ENCODE assay signal across 26 cellular contexts in the genomic region with DNA sequence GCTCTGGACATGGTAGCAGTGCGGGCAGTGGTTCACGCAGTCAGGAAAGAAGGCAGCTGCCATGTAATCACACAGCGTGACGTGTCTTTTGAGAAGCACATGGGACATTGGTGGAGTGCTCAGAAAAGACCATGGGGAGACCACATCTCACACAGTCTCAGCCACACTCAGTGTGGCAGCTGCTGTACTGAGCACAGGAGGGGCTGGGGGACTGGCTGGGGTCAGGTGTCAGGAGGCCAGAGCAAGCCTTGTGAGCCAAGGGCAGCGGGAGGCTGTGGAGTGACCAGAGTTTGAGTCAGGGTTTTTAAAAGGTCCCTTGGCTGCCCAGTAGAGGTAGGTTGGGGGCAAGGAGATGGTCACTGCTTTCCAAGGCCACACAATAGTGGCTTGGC. TPM values are rescaled to one million over a fixed set of nuclear protein-coding genes. Genes with fewer than 3 reads are reported as not detected.
DNase-seq lines count a peak whose midpoint lies in the region; ATAC-seq and TF ChIP-seq lines count a peak whose summit lies in the region.
"Had no signal": no experiment of that assay in that cellular context is flagged by ENCODE, and none has a peak within 500 bp of the region (broad histone marks: within the 10 kb centered on the region; RNA-seq: fewer than 3 reads in every experiment).

No MANE protein-coding gene starts in this region.

- intact Hi-C loops in activated CD4-positive, alpha-beta T cell treated with anti-CD3 and anti-CD28 coated beads, Interleukin-2, amount 10 ng/mL, durations not matched to agents 24 days and 14 days (cut with micrococcal nuclease) = no loop called here
- intact Hi-C loops in activated T-helper 2 cell treated with anti-CD3 and anti-CD28 coated beads, Interferon-gamma antibody, Interleukin-2, Interleukin-4, amounts not matched to agents 10 μg/mL and 5 μg/mL and 100 μg/mL, durations not matched to agents 14 hours and 24 hours and 36 hours (cut with micrococcal nuclease) = no loop called here
- intact Hi-C loops in psoas muscle (cut with DNase I) = no loop called here

- 78 to 92% (median 88%) methylated on average over 5 of the region's 5 CpGs for WGBS in psoas muscle, 3 donors

- peak overlapping the region in 1 of 11 experiments; percentile 14; a peak in 1 of 22 replicates for H3K9ac ChIP-seq in BLaER1 treated with 17β-estradiol and CSF1 and Interleukin-3, amounts not matched to agents 10 nM and 100 nM

- TF ChIP-seq CTCF in nephron progenitor cell (IDR thresholded peaks at IDR 0.05) = no peak
- TF ChIP-seq CTCF in omental fat pad (IDR thresholded peaks at IDR 0.05) = no peak
- no peak for TF ChIP-seq CTCF in psoas muscle (IDR thresholded peaks at IDR 0.05)

- peaks cover 0 to 21% (median 16%) of the 10 kb centered on the region in 10 experiments; a peak in 16 of 20 replicates for H3K4me1 ChIP-seq in BLaER1 treated with 17β-estradiol and CSF1 and Interleukin-3, amounts not matched to agents 10 nM and 100 nM
- no peaks in the 10 kb centered on the region for H3K4me1 ChIP-seq in psoas muscle
- H3K4me1 ChIP-seq: esophagus squamous epithelium, gastrocnemius medialis, sigmoid colon had no signal

- H3K4me2 ChIP-seq in BLaER1 treated with 17β-estradiol and CSF1 and Interleukin-3, amounts not matched to agents 10 nM and 100 nM = peak overlapping the region in 8 of 11 experiments; percentile 47 to 75 (median 66); a peak in 16 of 22 replicates
- H3K4me2 ChIP-seq: hepatocyte, PC-9 had no signal

- peaks cover 0 to 96% (median 71%) of the 10 kb centered on the region in 11 experiments; a peak in 18 of 22 replicates for H3K36me3 ChIP-seq in BLaER1 treated with 17β-estradiol and CSF1 and Interleukin-3, amounts not matched to agents 10 nM and 100 nM
- no peaks in the 10 kb centered on the region for H3K36me3 ChIP-seq in psoas muscle (ENCODE audit: insufficient read depth in 1 of 2, low read depth in 1 of 2)
- H3K36me3 ChIP-seq: esophagus squamous epithelium, gastrocnemius medialis, sigmoid colon had no signal

- H3K9me3 Mint-ChIP-seq in activated CD4-positive, alpha-beta T cell treated with anti-CD3 and anti-CD28 coated beads, Interleukin-2, amount 10 ng/mL, durations not matched to agents 24 days and 14 days = no peaks in the 10 kb centered on the region
- H3K9me3 Mint-ChIP-seq in activated T-helper 2 cell treated with anti-CD3 and anti-CD28 coated beads, Interferon-gamma antibody, Interleukin-2, Interleukin-4, amounts not matched to agents 10 μg/mL and 5 μg/mL and 100 μg/mL, durations not matched to agents 14 hours and 24 hours and 36 hours = no peaks in the 10 kb centered on the region
- no peaks in the 10 kb centered on the region for H3K9me3 Mint-ChIP-seq in nephron progenitor cell
- H3K9me3 Mint-ChIP-seq: naive B cell had no signal

- 0 out of 22 replicates have a peak overlapping the region, but pooled peaks of 1 of the 11 experiments have one; percentile 6 for H3K27ac ChIP-seq in BLaER1 treated with 17β-estradiol and CSF1 and Interleukin-3, amounts not matched to agents 10 nM and 100 nM
- no peak overlapping the region for H3K27ac ChIP-seq in psoas muscle
- H3K27ac ChIP-seq: esophagus squamous epithelium, gastrocnemius medialis, hepatocyte, PC-9, sigmoid colon had no signal

- H3K9me3 ChIP-seq in BLaER1 treated with 17β-estradiol and CSF1 and Interleukin-3, amounts not matched to agents 10 nM and 100 nM (replicated peaks in 1 of 11) = no peaks in the 10 kb centered on the region
- H3K9me3 ChIP-seq in psoas muscle = no peaks in the 10 kb centered on the region
- H3K9me3 ChIP-seq: esophagus squamous epithelium, gastrocnemius medialis, sigmoid colon had no signal

- ATAC-seq in omental fat pad (ENCODE audit: low FRiP score) = no peak
- ATAC-seq in psoas muscle = no peak
- ATAC-seq: activated CD4-positive, CD25-positive, alpha-beta regulatory T cell treated with anti-CD3 and anti-CD28 coated beads, Interleukin-2, amount 50 U/mL, for 24 hours; gastrocnemius medialis had no signal

- H3K27me3 ChIP-seq in BLaER1 treated with 17β-estradiol and CSF1 and Interleukin-3, amounts not matched to agents 10 nM and 100 nM = no peaks in the 10 kb centered on the region
- H3K27me3 ChIP-seq in psoas muscle (ENCODE audit: insufficient read depth in 3 of 3, low read length in 2 of 3) = no peaks in the 10 kb centered on the region
- H3K27me3 ChIP-seq: esophagus squamous epithelium, gastrocnemius medialis, hepatocyte, sigmoid colon had no signal

- peaks cover 0 to 22% (median 0%) of the 10 kb centered on the region in 11 experiments; a peak in 7 of 22 replicates for H4K20me1 ChIP-seq in BLaER1 treated with 17β-estradiol and CSF1 and Interleukin-3, amounts not matched to agents 10 nM and 100 nM

- peaks cover 32% of the 10 kb centered on the region for H3K36me3 Mint-ChIP-seq in activated CD4-positive, alpha-beta T cell treated with anti-CD3 and anti-CD28 coated beads, Interleukin-2, amount 10 ng/mL, durations not matched to agents 24 days and 14 days (ENCODE audit: low read depth)
- H3K36me3 Mint-ChIP-seq in activated T-helper 2 cell treated with anti-CD3 and anti-CD28 coated beads, Interferon-gamma antibody, Interleukin-2, Interleukin-4, amounts not matched to agents 10 μg/mL and 5 μg/mL and 100 μg/mL, durations not matched to agents 14 hours and 24 hours and 36 hours (ENCODE audit: low read depth) = peaks cover 46% of the 10 kb centered on the region
- no peaks in the 10 kb centered on the region for H3K36me3 Mint-ChIP-seq in nephron progenitor cell (ENCODE audit: low read depth)
- H3K36me3 Mint-ChIP-seq: naive B cell had no signal

- no peak overlapping the region for H3K4me3 ChIP-seq in BLaER1 treated with 17β-estradiol and CSF1 and Interleukin-3, amounts not matched to agents 10 nM and 100 nM
- H3K4me3 ChIP-seq in psoas muscle = no peak overlapping the region
- H3K4me3 ChIP-seq: esophagus squamous epithelium, gastrocnemius medialis, hepatocyte, PC-9, sigmoid colon had no signal

- H3K4me1 Mint-ChIP-seq in activated CD4-positive, alpha-beta T cell treated with anti-CD3 and anti-CD28 coated beads, Interleukin-2, amount 10 ng/mL, durations not matched to agents 24 days and 14 days = peaks cover 24% of the 10 kb centered on the region
- H3K4me1 Mint-ChIP-seq in activated T-helper 2 cell treated with anti-CD3 and anti-CD28 coated beads, Interferon-gamma antibody, Interleukin-2, Interleukin-4, amounts not matched to agents 10 μg/mL and 5 μg/mL and 100 μg/mL, durations not matched to agents 14 hours and 24 hours and 36 hours (ENCODE audit: low read depth) = peaks cover 14% of the 10 kb centered on the region
- H3K4me1 Mint-ChIP-seq in nephron progenitor cell = peaks cover 12% of the 10 kb centered on the region

- peak overlapping the region; percentile 51 for H3K4me3 Mint-ChIP-seq in activated CD4-positive, alpha-beta T cell treated with anti-CD3 and anti-CD28 coated beads, Interleukin-2, amount 10 ng/mL, durations not matched to agents 24 days and 14 days
- no peak overlapping the region for H3K4me3 Mint-ChIP-seq in activated T-helper 2 cell treated with anti-CD3 and anti-CD28 coated beads, Interferon-gamma antibody, Interleukin-2, Interleukin-4, amounts not matched to agents 10 μg/mL and 5 μg/mL and 100 μg/mL, durations not matched to agents 14 hours and 24 hours and 36 hours (ENCODE audit: low read depth)
- H3K4me3 Mint-ChIP-seq in nephron progenitor cell = no peak overlapping the region

- no peaks in the 10 kb centered on the region for H3K27me3 Mint-ChIP-seq in activated CD4-positive, alpha-beta T cell treated with anti-CD3 and anti-CD28 coated beads, Interleukin-2, amount 10 ng/mL, durations not matched to agents 24 days and 14 days
- no peaks in the 10 kb centered on the region for H3K27me3 Mint-ChIP-seq in activated T-helper 2 cell treated with anti-CD3 and anti-CD28 coated beads, Interferon-gamma antibody, Interleukin-2, Interleukin-4, amounts not matched to agents 10 μg/mL and 5 μg/mL and 100 μg/mL, durations not matched to agents 14 hours and 24 hours and 36 hours (ENCODE audit: low read depth)
- H3K27me3 Mint-ChIP-seq in nephron progenitor cell (ENCODE audit: low read depth, poor library complexity) = peaks cover 3% of the 10 kb centered on the region
- H3K27me3 Mint-ChIP-seq: naive B cell had no signal

- H3K27ac Mint-ChIP-seq in activated CD4-positive, alpha-beta T cell treated with anti-CD3 and anti-CD28 coated beads, Interleukin-2, amount 10 ng/mL, durations not matched to agents 24 days and 14 days = peak overlapping the region; percentile 39
- peak overlapping the region; percentile 70 for H3K27ac Mint-ChIP-seq in activated T-helper 2 cell treated with anti-CD3 and anti-CD28 coated beads, Interferon-gamma antibody, Interleukin-2, Interleukin-4, amounts not matched to agents 10 μg/mL and 5 μg/mL and 100 μg/mL, durations not matched to agents 14 hours and 24 hours and 36 hours
- H3K27ac Mint-ChIP-seq in nephron progenitor cell = peak overlapping the region; percentile 90
- H3K27ac Mint-ChIP-seq: naive B cell had no signal

- no peak for DNase-seq in activated CD4-positive, alpha-beta T cell treated with anti-CD3 and anti-CD28 coated beads, Interleukin-2, amount 10 ng/mL, durations not matched to agents 24 days and 14 days
- DNase-seq in activated CD4-positive, alpha-beta T cell treated with anti-CD3 and anti-CD28 coated beads for 4 hours = no peak
- no peak for DNase-seq in activated T-helper 2 cell treated with anti-CD3 and anti-CD28 coated beads, Interferon-gamma antibody, Interleukin-2, Interleukin-4, amounts not matched to agents 10 μg/mL and 5 μg/mL and 100 μg/mL, durations not matched to agents 14 hours and 24 hours and 36 hours (ENCODE audit: low spot score)
- no peak for DNase-seq in nephron progenitor cell
- DNase-seq in omental fat pad (ENCODE audit: low spot score) = no peak
- DNase-seq in psoas muscle = no peak
- DNase-seq in superior temporal gyrus (ENCODE audit: extremely low spot score) = no peak
- DNase-seq: activated gamma-delta T cell; cortex of kidney; DMS53; esophagus squamous epithelium; gastrocnemius medialis; GF-D8; mesendoderm; naive B cell; NCI-H146; NCI-H510A treated with DMSO at 0.1 percent for 48 hours; PC-9; sigmoid colon; stimulated activated CD4-positive, alpha-beta T cell treated with anti-CD3 and anti-CD28 coated beads, Interleukin-15, amount 100 ng/mL, for 24 hours; trophoblast cell had no signal

RNA-seq across cellular contexts. Expression of gene CLDN5, which starts 18.5 kb away (rescaled TPM):
- total RNA-seq in activated CD4-positive, alpha-beta T cell treated with anti-CD3 and anti-CD28 coated beads, Interleukin-2, amount 10 ng/mL, durations not matched to agents 24 days and 14 days = 0.44 and 0.71 TPM in 2 replicates
- total RNA-seq in activated T-helper 2 cell treated with anti-CD3 and anti-CD28 coated beads, Interferon-gamma antibody, Interleukin-2, Interleukin-4, amounts not matched to agents 10 μg/mL and 5 μg/mL and 100 μg/mL, durations not matched to agents 14 hours and 24 hours and 36 hours = 1.2 and 1.5 TPM in 2 replicates
- 100 to 1,000 TPM in 2 of 4 donors, 10 to 100 TPM in 2; 67.6 to 367 (median 162) TPM for total RNA-seq in omental fat pad
- total RNA-seq in psoas muscle = 10 to 100 TPM; 23.0 to 57.2 (median 35.5) TPM
- polyA plus RNA-seq in psoas muscle = 100 to 1,000 TPM in 2 of 3 donors, 10 to 100 TPM in 1; 25.4 to 138 (median 103) TPM
- total RNA-seq: A172, HT-29, PC-9 had no signal

RNA-seq across cellular contexts. Expression of gene CDC45, which starts 26.0 kb away (rescaled TPM):
- total RNA-seq in activated CD4-positive, alpha-beta T cell treated with anti-CD3 and anti-CD28 coated beads, Interleukin-2, amount 10 ng/mL, durations not matched to agents 24 days and 14 days = 121 and 123 TPM in 2 replicates
- 101 and 108 TPM in 2 replicates for total RNA-seq in activated T-helper 2 cell treated with anti-CD3 and anti-CD28 coated beads, Interferon-gamma antibody, Interleukin-2, Interleukin-4, amounts not matched to agents 10 μg/mL and 5 μg/mL and 100 μg/mL, durations not matched to agents 14 hours and 24 hours and 36 hours
- 1 to 10 TPM in 2 of 4 donors, under 1 TPM in 1, not detected in 1; 0.95 to 1.4 (median 1.2) TPM for total RNA-seq in omental fat pad
- total RNA-seq in psoas muscle = under 1 TPM in 2 of 4 donors, not detected in 2; 0.50 to 0.71 TPM
- polyA plus RNA-seq in psoas muscle = under 1 TPM; 0.30 to 0.77 (median 0.73) TPM

RNA-seq across cellular contexts. Expression of gene UFD1, which starts 26.7 kb away (rescaled TPM):
- 96.2 and 99.9 TPM in 2 replicates for total RNA-seq in activated CD4-positive, alpha-beta T cell treated with anti-CD3 and anti-CD28 coated beads, Interleukin-2, amount 10 ng/mL, durations not matched to agents 24 days and 14 days
- 103 and 110 TPM in 2 replicates for total RNA-seq in activated T-helper 2 cell treated with anti-CD3 and anti-CD28 coated beads, Interferon-gamma antibody, Interleukin-2, Interleukin-4, amounts not matched to agents 10 μg/mL and 5 μg/mL and 100 μg/mL, durations not matched to agents 14 hours and 24 hours and 36 hours
- total RNA-seq in omental fat pad (10 to 100 TPM; 32.3 to 47.5 (median 40.3) TPM), psoas muscle (10 to 100 TPM; 44.3 to 97.4 (median 58.4) TPM)
- 100 to 1,000 TPM in 2 of 3 donors, 10 to 100 TPM in 1; 79.6 to 226 (median 124) TPM for polyA plus RNA-seq in psoas muscle

RNA-seq across cellular contexts. Expression of gene C22orf39, which starts 58.2 kb away (rescaled TPM):
- total RNA-seq in activated CD4-positive, alpha-beta T cell treated with anti-CD3 and anti-CD28 coated beads, Interleukin-2, amount 10 ng/mL, durations not matched to agents 24 days and 14 days = 25.7 and 28.5 TPM in 2 replicates
- total RNA-seq in activated T-helper 2 cell treated with anti-CD3 and anti-CD28 coated beads, Interferon-gamma antibody, Interleukin-2, Interleukin-4, amounts not matched to agents 10 μg/mL and 5 μg/mL and 100 μg/mL, durations not matched to agents 14 hours and 24 hours and 36 hours = 26.2 and 26.9 TPM in 2 replicates
- total RNA-seq in omental fat pad (10 to 100 TPM; 52.7 to 75.3 (median 57.3) TPM), psoas muscle (100 to 1,000 TPM in 1 of 4 donors, 10 to 100 TPM in 3; 84.3 to 101 (median 92.3) TPM)
- 100 to 1,000 TPM in 1 of 3 donors, 10 to 100 TPM in 2; 60.9 to 104 (median 66.7) TPM for polyA plus RNA-seq in psoas muscle

Comparison
In these comparisons a context has a peak if more than half of its experiments do, and no peak if none do; other contexts are left out.
1. H3K27ac Mint-ChIP-seq: peak in every context shown above with its lines; median percentile 90 in nephron progenitor cell; 70 in activated T-helper 2 cell treated with anti-CD3 and anti-CD28 coated beads, Interferon-gamma antibody, Interleukin-2, Interleukin-4, amounts not matched to agents 10 μg/mL and 5 μg/mL and 100 μg/mL, durations not matched to agents 14 hours and 24 hours and 36 hours; 39 in activated CD4-positive, alpha-beta T cell treated with anti-CD3 and anti-CD28 coated beads, Interleukin-2, amount 10 ng/mL, durations not matched to agents 24 days and 14 days.
2. RNA of gene CDC45, which starts 26.0 kb away (total RNA-seq): 121 to 123 TPM in activated CD4-positive, alpha-beta T cell treated with anti-CD3 and anti-CD28 coated beads, Interleukin-2, amount 10 ng/mL, durations not matched to agents 24 days and 14 days and 101 to 108 TPM in activated T-helper 2 cell treated with anti-CD3 and anti-CD28 coated beads, Interferon-gamma antibody, Interleukin-2, Interleukin-4, amounts not matched to agents 10 μg/mL and 5 μg/mL and 100 μg/mL, durations not matched to agents 14 hours and 24 hours and 36 hours; 0.95 to 1.4 TPM in omental fat pad and 0.50 to 0.71 TPM in psoas muscle; every median in the first group is over 10 times any median in the second.